Comparison of ENCODE assay signal across 12 cellular contexts in genomic region chr7:8277394-8277982, GRCh38. TPM values are rescaled to one million over a fixed set of nuclear protein-coding genes. Genes with fewer than 3 reads are reported as not detected.
DNase-seq lines count a peak whose midpoint lies in the region; ATAC-seq and TF ChIP-seq lines count a peak whose summit lies in the region.
"Had no signal": no experiment of that assay in that cellular context is flagged by ENCODE, and none has a peak within 500 bp of the region (broad histone marks: within the 10 kb centered on the region; RNA-seq: fewer than 3 reads in every experiment).

No MANE protein-coding gene starts in this region.

- no peaks in the 10 kb centered on the region for H3K36me3 ChIP-seq in left ventricle myocardium inferior
- H3K36me3 ChIP-seq in endodermal cell (ENCODE audit: control insufficient read depth, insufficient read depth, low read length) = no peaks in the 10 kb centered on the region
- no peaks in the 10 kb centered on the region for H3K36me3 ChIP-seq in MG63

- no peaks in the 10 kb centered on the region for H3K27me3 ChIP-seq in left ventricle myocardium inferior (ENCODE audit: low read depth)
- no peaks in the 10 kb centered on the region for H3K27me3 ChIP-seq in endodermal cell (ENCODE audit: control insufficient read depth, insufficient read depth, low read length, poor library complexity, severe bottlenecking)
- H3K27me3 ChIP-seq in MG63 = no peaks in the 10 kb centered on the region

- intact Hi-C loops in left ventricle myocardium inferior (cut with micrococcal nuclease) = no loop called here
- intact Hi-C loops in left cardiac atrium (cut with DNase I) = no loop called here

- H3K36me3 Mint-ChIP-seq in endodermal cell (ENCODE audit: low read depth) = no peaks in the 10 kb centered on the region
- H3K36me3 Mint-ChIP-seq: activated naive CD8-positive, alpha-beta T cell treated with anti-CD3 and anti-CD28 coated beads for 36 hours; CD4-positive, CD25-positive, alpha-beta regulatory T cell had no signal

- WGBS in endodermal cell (ENCODE audit: insufficient coverage in 1 of 2, insufficient read length in 1 of 2), 2 experiments = 80 to 81% methylated on average over 2 to 3 of the region's 3 CpGs

- H3K27ac ChIP-seq in left ventricle myocardium inferior (replicated peaks) (no peak overlapping the region), endodermal cell (ENCODE audit: low read depth, low read length) (no peak overlapping the region)

- H3K9me3 Mint-ChIP-seq in endodermal cell = no peaks in the 10 kb centered on the region
- H3K9me3 Mint-ChIP-seq: activated naive CD8-positive, alpha-beta T cell treated with anti-CD3 and anti-CD28 coated beads for 36 hours; stimulated activated naive CD8-positive, alpha-beta T cell treated with anti-CD3 and anti-CD28 coated beads, Interleukin-15, amount 100 ng/mL, for 72 hours had no signal

- ATAC-seq in left cardiac atrium = no peak
- ATAC-seq: stimulated activated naive CD8-positive, alpha-beta T cell treated with anti-CD3 and anti-CD28 coated beads, Interleukin-15, amount 100 ng/mL, for 72 hours had no signal

- H3K9me3 ChIP-seq in left ventricle myocardium inferior (replicated peaks) = no peaks in the 10 kb centered on the region
- H3K9me3 ChIP-seq in endodermal cell (ENCODE audit: control insufficient read depth, low read length) = no peaks in the 10 kb centered on the region
- H3K9me3 ChIP-seq in MG63 = no peaks in the 10 kb centered on the region

- TF ChIP-seq CTCF in left ventricle myocardium inferior (IDR thresholded peaks at IDR 0.05; ENCODE audit: borderline replicate concordance) (peak; percentile 40), endodermal cell (conservative IDR thresholded peaks at IDR 0.05) (peak; percentile 81)

- in situ Hi-C loops in G401 (cut with HindIII; ENCODE audit: low sequenced_read_pairs) = no loop called here

- H3K27me3 Mint-ChIP-seq in endodermal cell (ENCODE audit: insufficient read depth) = no peaks in the 10 kb centered on the region

- no peak overlapping the region for H3K9ac ChIP-seq in endodermal cell (ENCODE audit: extremely low read depth, low read length, poor library complexity, severe bottlenecking)

- H3K4me1 Mint-ChIP-seq in endodermal cell = no peaks in the 10 kb centered on the region
- H3K4me1 Mint-ChIP-seq: CD4-positive, CD25-positive, alpha-beta regulatory T cell; stimulated activated naive CD8-positive, alpha-beta T cell treated with anti-CD3 and anti-CD28 coated beads, Interleukin-15, amount 100 ng/mL, for 72 hours had no signal

- H3K4me3 ChIP-seq in left ventricle myocardium inferior = no peak overlapping the region
- H3K4me3 ChIP-seq in endodermal cell (ENCODE audit: low read length) = no peak overlapping the region
- no peak overlapping the region for H3K4me3 ChIP-seq in MG63

- no peak for DNase-seq in left ventricle myocardium inferior
- no peak for DNase-seq in left cardiac atrium
- peak; percentile 27 for DNase-seq in NCI-H460 (ENCODE audit: extremely low read depth, low read depth)
- DNase-seq in endodermal cell = peak; percentile 52
- no peak for DNase-seq in midbrain (lab: John Stamatoyannopoulos, UW)
- DNase-seq in NCI-H1436 (lab: John Stamatoyannopoulos, UW) = no peak
- no peak for DNase-seq in MG63
- no peak for DNase-seq in G401 (ENCODE audit: low spot score)
- DNase-seq: activated naive CD8-positive, alpha-beta T cell treated with anti-CD3 and anti-CD28 coated beads for 36 hours; NCI-H2171; stimulated activated naive CD8-positive, alpha-beta T cell treated with anti-CD3 and anti-CD28 coated beads, Interleukin-15, amount 100 ng/mL, for 72 hours had no signal

- no peak overlapping the region for H3K27ac Mint-ChIP-seq in endodermal cell
- H3K27ac Mint-ChIP-seq: activated naive CD8-positive, alpha-beta T cell treated with anti-CD3 and anti-CD28 coated beads for 36 hours; CD4-positive, CD25-positive, alpha-beta regulatory T cell; stimulated activated naive CD8-positive, alpha-beta T cell treated with anti-CD3 and anti-CD28 coated beads, Interleukin-15, amount 100 ng/mL, for 72 hours had no signal

- no peak overlapping the region for H3K4me3 Mint-ChIP-seq in endodermal cell
- H3K4me3 Mint-ChIP-seq: activated naive CD8-positive, alpha-beta T cell treated with anti-CD3 and anti-CD28 coated beads for 36 hours; CD4-positive, CD25-positive, alpha-beta regulatory T cell; stimulated activated naive CD8-positive, alpha-beta T cell treated with anti-CD3 and anti-CD28 coated beads, Interleukin-15, amount 100 ng/mL, for 72 hours had no signal

- H3K4me1 ChIP-seq in left ventricle myocardium inferior = peaks cover 5% of the 10 kb centered on the region
- no peaks in the 10 kb centered on the region for H3K4me1 ChIP-seq in endodermal cell (ENCODE audit: control insufficient read depth, insufficient read depth, low read length)

RNA-seq across cellular contexts. Expression of gene ICA1, which starts 15.5 kb away (rescaled TPM):
- total RNA-seq in left ventricle myocardium inferior (54.9 TPM), left cardiac atrium (10 to 100 TPM; 38.3 to 62.5 TPM), endodermal cell (10 to 100 TPM; 25.0 to 50.2 TPM)
- total RNA-seq in NCI-H460 (2014; rRNA removed; shearing (Covaris generic)) = 17.1 and 24.1 TPM in 2 replicates
- 10.2 and 10.9 TPM in 2 replicates for polyA plus RNA-seq in NCI-H460 (2014; cell fraction: nucleus; rRNA removed)
- polyA plus RNA-seq in endodermal cell (2013, experiment 1 of 2) = 5.2 TPM
- polyA plus RNA-seq in endodermal cell (2013, experiment 2 of 2) = 6.5 TPM
- total RNA-seq in MG63 (2014; rRNA removed; shearing (Covaris generic); ENCODE audit: low replicate concordance) = not detected in 2 replicates
- 29.1 and 51.6 TPM in 2 replicates for total RNA-seq in G401 (2014; rRNA removed; shearing (Covaris generic))

Comparison
In these comparisons a context has a peak if more than half of its experiments do, and no peak if none do; other contexts are left out.
1. DNase-seq: peak in NCI-H460 (single experiment) and endodermal cell (single experiment); none in left ventricle myocardium inferior (single experiment), left cardiac atrium (single experiment), midbrain (single experiment), NCI-H1436 (single experiment), MG63 (single experiment) and G401 (single experiment).
2. RNA of gene ICA1, which starts 15.5 kb away (total RNA-seq): 38.3 to 62.5 TPM in left cardiac atrium, 54.9 TPM in left ventricle myocardium inferior (single experiment), 25.0 to 50.2 TPM in endodermal cell, 29.1 to 51.6 TPM in G401 and 17.1 to 24.1 TPM in NCI-H460; not detected in MG63; every median in the first group is over 10 times any median in the second.